In the genomic region with DNA sequence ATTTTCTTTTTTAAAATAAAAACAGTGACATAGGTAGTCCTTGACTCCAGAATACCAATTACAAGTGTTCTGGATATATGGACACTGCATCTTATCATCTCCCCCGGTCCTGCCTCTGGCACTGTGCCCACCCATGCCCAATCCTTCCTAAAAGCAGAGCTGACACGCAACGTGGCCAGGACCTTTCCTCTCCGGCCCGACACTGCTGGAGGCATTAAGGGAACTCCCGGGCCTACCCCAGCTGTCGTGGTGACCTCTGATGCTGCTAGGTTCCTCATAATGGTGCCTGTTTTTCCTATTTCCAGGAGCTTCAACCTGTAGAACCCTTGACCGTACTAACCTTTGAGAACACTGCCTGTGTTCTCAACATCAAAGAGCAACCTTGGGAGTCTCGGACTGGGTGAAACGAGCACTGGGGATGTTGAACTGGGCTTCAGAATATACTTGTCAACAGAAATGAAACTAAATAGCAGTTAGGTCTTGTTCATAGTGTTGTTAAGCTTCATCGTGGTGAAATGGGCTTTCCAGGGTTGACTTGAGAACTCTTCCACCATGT, we compare ENCODE assay signal across 24 cellular contexts. TPM values are rescaled to one million over a fixed set of nuclear protein-coding genes. Genes with fewer than 3 reads are reported as not detected.
"Had no signal": no experiment of that assay in that cellular context is flagged by ENCODE, and none has a peak within 500 bp of the region (broad histone marks: within the 10 kb centered on the region; RNA-seq: fewer than 3 reads in every experiment).

No MANE protein-coding gene starts in this region.

- H3K9me3 Mint-ChIP-seq: activated naive CD4-positive, alpha-beta T cell treated with anti-CD3 and anti-CD28 coated beads, Interleukin-2, amount 50 U/mL, for 72 hours; effector memory CD8-positive, alpha-beta T cell; neural crest cell; T-cell; T-helper 2 cell treated with Interferon-gamma antibody and Interleukin-4, amounts not matched to agents 5 μg/mL and 100 μg/mL, for 36 hours had no signal

- H3K27ac Mint-ChIP-seq: activated CD8-positive, alpha-beta T cell treated with anti-CD3 and anti-CD28 coated beads, Interleukin-2, amount 10 ng/mL, durations not matched to agents 7 days and 5 days; activated naive CD4-positive, alpha-beta T cell treated with anti-CD3 and anti-CD28 coated beads, Interleukin-2, amount 50 U/mL, for 72 hours; effector memory CD8-positive, alpha-beta T cell; T-cell; T-helper 2 cell treated with Interferon-gamma antibody and Interleukin-4, amounts not matched to agents 5 μg/mL and 100 μg/mL, for 36 hours had no signal

- H3K4me3 ChIP-seq: ascending aorta, dorsolateral prefrontal cortex, testis, upper lobe of right lung had no signal

- H3K4me3 Mint-ChIP-seq: activated CD8-positive, alpha-beta T cell treated with anti-CD3 and anti-CD28 coated beads, Interleukin-2, amount 10 ng/mL, durations not matched to agents 7 days and 5 days; effector memory CD8-positive, alpha-beta T cell; neural crest cell; T-cell; T-helper 2 cell treated with Interferon-gamma antibody and Interleukin-4, amounts not matched to agents 5 μg/mL and 100 μg/mL, for 36 hours had no signal

- DNase-seq: activated CD4-positive, alpha-beta T cell treated with anti-CD3 and anti-CD28 coated beads for 1 hour; activated CD4-positive, alpha-beta T cell treated with anti-CD3 and anti-CD28 coated beads, Interleukin-2, amount 50 U/mL, for 1 hour; activated CD8-positive, alpha-beta T cell treated with anti-CD3 and anti-CD28 coated beads, Interleukin-2, amount 10 ng/mL, durations not matched to agents 7 days and 5 days; brain microvascular endothelial cell; central memory CD4-positive, alpha-beta T cell; dorsolateral prefrontal cortex; effector memory CD8-positive, alpha-beta T cell; foreskin keratinocyte; left ventricle myocardium superior; occipital lobe; posterior cingulate gyrus; stimulated activated CD4-positive, alpha-beta T cell treated with anti-CD3 and anti-CD28 coated beads, Interleukin-4, amount 100 ng/mL, for 1 hour; stimulated activated naive CD4-positive, alpha-beta T cell; T-cell; testis; upper lobe of right lung; WERI-Rb-1 had no signal

- H3K27me3 ChIP-seq: ascending aorta, brain microvascular endothelial cell, dorsolateral prefrontal cortex, foreskin keratinocyte, testis, upper lobe of right lung had no signal

- H3K9me3 ChIP-seq: ascending aorta, testis, upper lobe of right lung had no signal

- H3K36me3 Mint-ChIP-seq: activated naive CD4-positive, alpha-beta T cell treated with anti-CD3 and anti-CD28 coated beads, Interleukin-2, amount 50 U/mL, for 72 hours; T-cell had no signal

- H3K4me1 ChIP-seq: ascending aorta, foreskin keratinocyte had no signal

- H3K27ac ChIP-seq: ascending aorta, brain microvascular endothelial cell, foreskin keratinocyte, upper lobe of right lung, WERI-Rb-1 had no signal

- H3K4me1 Mint-ChIP-seq: T-cell had no signal

- H3K36me3 ChIP-seq: ascending aorta, brain microvascular endothelial cell, upper lobe of right lung had no signal

- ATAC-seq: activated CD8-positive, alpha-beta T cell treated with anti-CD3 and anti-CD28 coated beads, Interleukin-2, amount 10 ng/mL, durations not matched to agents 7 days and 5 days; activated naive CD4-positive, alpha-beta T cell treated with anti-CD3 and anti-CD28 coated beads, Interleukin-2, amount 50 U/mL, for 72 hours; effector memory CD8-positive, alpha-beta T cell; foreskin keratinocyte; left ventricle myocardium superior; T-cell; upper lobe of right lung had no signal

RNA-seq across cellular contexts. Expression of a gene that starts 13.9 kb away (rescaled TPM):
- total RNA-seq: activated CD8-positive, alpha-beta T cell treated with anti-CD3 and anti-CD28 coated beads, Interleukin-2, amount 10 ng/mL, durations not matched to agents 7 days and 5 days; activated naive CD4-positive, alpha-beta T cell treated with anti-CD3 and anti-CD28 coated beads, Interleukin-2, amount 50 U/mL, for 72 hours; ascending aorta; dorsolateral prefrontal cortex; endothelial cell of umbilical vein; foreskin keratinocyte; glomerular endothelial cell; left ventricle myocardium superior; neural crest cell; occipital lobe; T-cell; upper lobe of right lung had no signal
- polyA plus RNA-seq: adipose tissue, endothelial cell of umbilical vein, foreskin keratinocyte had no signal
